ENCODE assay signal across 8 cellular contexts in the genomic region with DNA sequence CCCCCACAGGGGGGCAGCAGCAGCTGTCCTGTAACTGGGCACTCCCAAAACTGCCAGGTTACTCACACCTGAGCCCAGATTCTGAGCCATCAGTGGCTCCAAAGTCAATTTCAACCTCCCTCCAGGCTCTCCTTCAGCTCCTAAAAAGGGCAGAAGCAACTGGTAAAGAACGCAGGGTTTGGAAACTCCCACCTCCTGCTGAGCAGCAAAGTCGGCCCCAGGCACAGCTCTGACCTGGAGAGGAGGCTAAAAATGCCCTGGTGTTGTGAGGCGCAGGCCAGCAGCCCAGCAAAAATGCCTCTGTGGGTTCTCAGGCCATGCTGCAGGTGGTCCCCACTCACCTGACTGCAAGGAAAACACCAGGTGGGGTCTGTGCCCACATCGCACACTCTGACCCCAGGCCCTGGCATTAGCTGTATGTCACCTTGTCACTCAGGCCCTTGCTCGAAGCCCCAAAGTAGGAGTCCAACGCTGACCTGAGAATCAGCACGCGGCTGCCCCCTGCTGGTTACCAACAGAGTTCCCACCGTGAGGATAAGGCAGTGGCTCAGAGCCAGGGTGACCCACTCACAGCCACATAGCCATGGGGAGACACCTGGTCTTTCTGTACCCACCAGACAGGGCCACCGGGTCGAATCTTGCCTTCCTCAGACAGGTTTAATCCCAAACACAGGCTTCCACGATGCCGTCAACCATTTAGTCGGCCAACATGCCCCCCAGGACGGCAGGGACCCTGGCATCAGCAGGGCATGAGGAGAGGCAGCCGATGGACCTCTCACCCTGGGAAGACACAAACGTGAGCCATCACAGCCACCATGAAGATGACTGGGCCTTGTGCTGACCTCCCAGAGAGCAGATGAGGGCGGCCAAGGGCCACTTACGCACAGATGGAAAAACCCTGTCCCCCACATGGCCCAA. TPM values are rescaled to one million over a fixed set of nuclear protein-coding genes. Genes with fewer than 3 reads are reported as not detected.
DNase-seq lines count a peak whose midpoint lies in the region; ATAC-seq and TF ChIP-seq lines count a peak whose summit lies in the region.

No MANE protein-coding gene starts in this region.

- H3K4me1 ChIP-seq in BE2C (no peaks in the 10 kb centered on the region; the same call in 1 of the 2 replicates), RWPE2 (ENCODE audit: insufficient read depth, poor library complexity, severe bottlenecking) (no peaks in the 10 kb centered on the region), gastroesophageal sphincter (peaks cover 0 to 26% (median 6%) of the 10 kb centered on the region in 3 donors)

- TF ChIP-seq POLR2A in gastroesophageal sphincter (IDR thresholded peaks at IDR 0.05) = no peak

- DNase-seq in BE2C = peak; percentile 86
- peak; percentile 52 for DNase-seq in HCEC 1CT
- DNase-seq in RWPE2 (ENCODE audit: low spot score) = no peak
- peak; percentile 28 to 56 (median 42) for DNase-seq in activated naive CD4-positive, alpha-beta T cell (lab: John Stamatoyannopoulos, UW)
- peak; percentile 65 for DNase-seq in pons (ENCODE audit: low spot score)
- peak; percentile 66 for DNase-seq in ureter (ENCODE audit: low spot score)
- no peak for DNase-seq in NCI-H2081 (lab: John Stamatoyannopoulos, UW)

- TF ChIP-seq EP300 in gastroesophageal sphincter (IDR thresholded peaks at IDR 0.05) = no peak

- H3K36me3 ChIP-seq in BE2C (peaks cover 66% of the 10 kb centered on the region), RWPE2 (ENCODE audit: low read depth) (peaks cover 59% of the 10 kb centered on the region), gastroesophageal sphincter (peaks cover 0 to 70% of the 10 kb centered on the region in 2 donors)

- H3K27ac ChIP-seq in RWPE2 (ENCODE audit: poor library complexity, severe bottlenecking) (no peak overlapping the region), gastroesophageal sphincter (peak overlapping the region in 3 of 4 donors; percentile 72 to 77 (median 72))

- no peaks in the 10 kb centered on the region for H3K27me3 ChIP-seq in BE2C
- H3K27me3 ChIP-seq in RWPE2 (ENCODE audit: insufficient read depth, poor library complexity, severe bottlenecking) = no peaks in the 10 kb centered on the region
- no peaks in the 10 kb centered on the region for H3K27me3 ChIP-seq in gastroesophageal sphincter

- ATAC-seq in RWPE2 (ENCODE audit: low read depth) (no peak; the same call in 2 of the 3 replicates), gastroesophageal sphincter (peak; percentile 76)

- TF ChIP-seq CTCF in BE2C (IDR thresholded peaks at IDR 0.05; ENCODE audit: low read depth, low read length) (peak; percentile 91), RWPE2 (IDR thresholded peaks at IDR 0.05; ENCODE audit: poor library complexity, severe bottlenecking) (peak; percentile 66), gastroesophageal sphincter (IDR thresholded peaks at IDR 0.05) (peak in 3 of 4 experiments; percentile 74 to 84 (median 76))

- WGBS in gastroesophageal sphincter (ENCODE audit: low coverage in 1 of 2), 2 donors = 63% methylated on average over 3 of the region's 19 CpGs; no CpG with 5 or more reads in 1 of the 2 donors

- H3K4me3 ChIP-seq in BE2C (ENCODE audit: low read depth, low read length) (no peak overlapping the region), RWPE2 (ENCODE audit: severe bottlenecking) (no peak overlapping the region), gastroesophageal sphincter (no peak overlapping the region)

- no peaks in the 10 kb centered on the region for H3K9me3 ChIP-seq in BE2C
- no peaks in the 10 kb centered on the region for H3K9me3 ChIP-seq in RWPE2 (ENCODE audit: severe bottlenecking)
- no peaks in the 10 kb centered on the region for H3K9me3 ChIP-seq in gastroesophageal sphincter

RNA-seq across cellular contexts. Expression of a gene that starts 11.1 kb away (rescaled TPM):
- 135 TPM for polyA plus RNA-seq in BE2C (2012; ENCODE audit: insufficient read depth, insufficient read length, low read depth)
- 10 to 100 TPM; 17.7 to 27.0 (median 23.4) TPM for total RNA-seq in gastroesophageal sphincter
- total RNA-seq in ureter = 54.2 TPM

RNA-seq across cellular contexts. Expression of a gene that starts 27.6 kb away (rescaled TPM):
- 1.3 TPM for polyA plus RNA-seq in BE2C (2012; ENCODE audit: insufficient read depth, insufficient read length, low read depth)
- total RNA-seq in gastroesophageal sphincter = 10 to 100 TPM in 1 of 4 donors, 1 to 10 TPM in 3; 3.0 to 22.2 (median 5.8) TPM
- total RNA-seq in ureter = 1.8 TPM

RNA-seq across cellular contexts. Expression of a gene that starts 56.5 kb away (rescaled TPM):
- polyA plus RNA-seq in BE2C (2012; ENCODE audit: insufficient read depth, insufficient read length, low read depth) = 22.3 TPM
- total RNA-seq in gastroesophageal sphincter (10 to 100 TPM; 32.7 to 42.5 (median 37.1) TPM), ureter (18.7 TPM)

Comparison
In these comparisons a context has a peak if more than half of its experiments do, and no peak if none do; other contexts are left out.
1. DNase-seq: peak in BE2C (single experiment), HCEC 1CT (single experiment), activated naive CD4-positive, alpha-beta T cell (4 of 4), pons (single experiment) and ureter (single experiment); none in RWPE2 (single experiment) and NCI-H2081 (0 of 2).
2. Peak in every context shown above with its lines, with median percentiles within 50 percentile points of each other: CTCF ChIP-seq.